2 cellular contexts compared by ENCODE assay signal in the genomic region with DNA sequence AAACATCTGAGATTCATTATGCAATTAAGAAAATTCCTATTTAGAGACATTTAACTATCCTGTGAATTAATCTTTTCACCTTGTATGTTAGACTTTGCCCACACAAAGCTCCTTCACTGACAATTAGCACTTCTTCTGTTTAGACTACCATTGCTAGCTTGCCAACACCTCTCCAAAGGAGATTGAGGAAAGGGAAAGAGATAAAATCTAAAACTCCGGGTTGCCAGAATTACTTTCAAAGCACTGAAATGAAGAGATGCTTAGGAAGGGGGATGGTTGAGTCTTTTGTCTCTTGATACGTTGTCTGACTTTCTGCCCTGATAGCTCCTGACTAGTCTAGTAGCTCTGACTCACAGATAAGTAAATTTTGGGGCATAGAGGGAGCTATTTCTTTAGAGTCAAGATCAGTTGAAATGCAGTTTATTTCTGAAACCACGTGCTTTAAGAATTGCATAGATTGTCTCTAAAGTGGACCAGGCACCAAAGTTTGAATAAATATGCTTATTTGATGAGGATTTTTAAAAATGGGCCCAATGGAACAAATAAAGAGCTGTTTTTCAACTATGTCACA.
TF ChIP-seq lines count a peak whose summit lies in the region.

No MANE protein-coding gene starts in this region.

TF ChIP-seq in IMR-90, 13 proteins besides CTCF, POLR2A, EP300 and RAD21:
- TF ChIP-seq, protein P1, sequence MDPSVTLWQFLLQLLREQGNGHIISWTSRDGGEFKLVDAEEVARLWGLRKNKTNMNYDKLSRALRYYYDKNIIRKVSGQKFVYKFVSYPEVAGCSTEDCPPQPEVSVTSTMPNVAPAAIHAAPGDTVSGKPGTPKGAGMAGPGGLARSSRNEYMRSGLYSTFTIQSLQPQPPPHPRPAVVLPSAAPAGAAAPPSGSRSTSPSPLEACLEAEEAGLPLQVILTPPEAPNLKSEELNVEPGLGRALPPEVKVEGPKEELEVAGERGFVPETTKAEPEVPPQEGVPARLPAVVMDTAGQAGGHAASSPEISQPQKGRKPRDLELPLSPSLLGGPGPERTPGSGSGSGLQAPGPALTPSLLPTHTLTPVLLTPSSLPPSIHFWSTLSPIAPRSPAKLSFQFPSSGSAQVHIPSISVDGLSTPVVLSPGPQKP (IDR thresholded peaks at IDR 0.05; ENCODE audit: borderline replicate concordance, low read depth, low read length), result no peak
- TF ChIP-seq CEBPB (IDR thresholded peaks at IDR 0.05; ENCODE audit: low read depth, low read length), result no peak
- no peak for TF ChIP-seq SMC3 (IDR thresholded peaks at IDR 0.05; ENCODE audit: low read depth, low read length)
- TF ChIP-seq BHLHE40 (IDR thresholded peaks at IDR 0.05; ENCODE audit: low read depth, low read length), result no peak
- no peak for TF ChIP-seq MAZ (IDR thresholded peaks at IDR 0.05; ENCODE audit: borderline replicate concordance, low read depth, low read length)
- TF ChIP-seq NFE2L2 (IDR thresholded peaks at IDR 0.05; ENCODE audit: low read depth, low read length), result no peak
- no peak for TF ChIP-seq MAFK (IDR thresholded peaks at IDR 0.05; ENCODE audit: low read depth, low read length)

TF ChIP-seq in WTC11, 78 proteins besides CTCF, POLR2A, EP300 and RAD21 (continued from another document):
- TF ChIP-seq, protein P2, sequence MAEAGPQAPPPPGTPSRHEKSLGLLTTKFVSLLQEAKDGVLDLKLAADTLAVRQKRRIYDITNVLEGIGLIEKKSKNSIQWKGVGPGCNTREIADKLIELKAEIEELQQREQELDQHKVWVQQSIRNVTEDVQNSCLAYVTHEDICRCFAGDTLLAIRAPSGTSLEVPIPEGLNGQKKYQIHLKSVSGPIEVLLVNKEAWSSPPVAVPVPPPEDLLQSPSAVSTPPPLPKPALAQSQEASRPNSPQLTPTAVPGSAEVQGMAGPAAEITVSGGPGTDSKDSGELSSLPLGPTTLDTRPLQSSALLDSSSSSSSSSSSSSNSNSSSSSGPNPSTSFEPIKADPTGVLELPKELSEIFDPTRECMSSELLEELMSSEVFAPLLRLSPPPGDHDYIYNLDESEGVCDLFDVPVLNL (CRISPR knock-in tag; IDR thresholded peaks at IDR 0.05; ENCODE audit: borderline replicate concordance, low read depth), result no peak
- TF ChIP-seq ZNF219 (CRISPR knock-in tag; IDR thresholded peaks at IDR 0.05; ENCODE audit: borderline replicate concordance) (no peak), ZNF416 (CRISPR knock-in tag; IDR thresholded peaks at IDR 0.05) (no peak), ETV6 (CRISPR knock-in tag; IDR thresholded peaks at IDR 0.05) (no peak)
- TF ChIP-seq, protein P3, sequence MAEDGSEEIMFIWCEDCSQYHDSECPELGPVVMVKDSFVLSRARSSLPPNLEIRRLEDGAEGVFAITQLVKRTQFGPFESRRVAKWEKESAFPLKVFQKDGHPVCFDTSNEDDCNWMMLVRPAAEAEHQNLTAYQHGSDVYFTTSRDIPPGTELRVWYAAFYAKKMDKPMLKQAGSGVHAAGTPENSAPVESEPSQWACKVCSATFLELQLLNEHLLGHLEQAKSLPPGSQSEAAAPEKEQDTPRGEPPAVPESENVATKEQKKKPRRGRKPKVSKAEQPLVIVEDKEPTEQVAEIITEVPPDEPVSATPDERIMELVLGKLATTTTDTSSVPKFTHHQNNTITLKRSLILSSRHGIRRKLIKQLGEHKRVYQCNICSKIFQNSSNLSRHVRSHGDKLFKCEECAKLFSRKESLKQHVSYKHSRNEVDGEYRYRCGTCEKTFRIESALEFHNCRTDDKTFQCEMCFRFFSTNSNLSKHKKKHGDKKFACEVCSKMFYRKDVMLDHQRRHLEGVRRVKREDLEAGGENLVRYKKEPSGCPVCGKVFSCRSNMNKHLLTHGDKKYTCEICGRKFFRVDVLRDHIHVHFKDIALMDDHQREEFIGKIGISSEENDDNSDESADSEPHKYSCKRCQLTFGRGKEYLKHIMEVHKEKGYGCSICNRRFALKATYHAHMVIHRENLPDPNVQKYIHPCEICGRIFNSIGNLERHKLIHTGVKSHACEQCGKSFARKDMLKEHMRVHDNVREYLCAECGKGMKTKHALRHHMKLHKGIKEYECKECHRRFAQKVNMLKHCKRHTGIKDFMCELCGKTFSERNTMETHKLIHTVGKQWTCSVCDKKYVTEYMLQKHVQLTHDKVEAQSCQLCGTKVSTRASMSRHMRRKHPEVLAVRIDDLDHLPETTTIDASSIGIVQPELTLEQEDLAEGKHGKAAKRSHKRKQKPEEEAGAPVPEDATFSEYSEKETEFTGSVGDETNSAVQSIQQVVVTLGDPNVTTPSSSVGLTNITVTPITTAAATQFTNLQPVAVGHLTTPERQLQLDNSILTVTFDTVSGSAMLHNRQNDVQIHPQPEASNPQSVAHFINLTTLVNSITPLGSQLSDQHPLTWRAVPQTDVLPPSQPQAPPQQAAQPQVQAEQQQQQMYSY (CRISPR knock-in tag; IDR thresholded peaks at IDR 0.05), result no peak
